In the genomic region with DNA sequence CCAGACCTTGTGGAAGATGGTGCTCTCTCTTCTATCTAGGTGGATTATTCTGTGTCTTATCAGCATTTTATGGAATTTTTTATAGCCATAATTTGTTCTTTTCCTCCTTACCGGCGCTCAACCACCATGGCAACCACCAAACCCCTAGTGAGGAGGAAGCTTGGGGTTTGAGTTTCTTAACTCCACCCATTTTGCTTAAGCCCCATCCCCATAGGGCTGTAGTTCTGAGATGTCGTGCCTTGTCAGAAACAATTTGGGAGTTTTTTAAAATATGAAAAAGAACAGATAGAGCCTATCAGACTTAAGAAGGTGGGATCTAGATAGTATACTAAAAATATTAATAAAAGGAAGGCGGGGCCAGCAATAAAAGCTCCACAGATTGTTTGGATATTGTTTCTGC, we compare ENCODE assay signal across 6 cellular contexts. TPM values are rescaled to one million over a fixed set of nuclear protein-coding genes. Genes with fewer than 3 reads are reported as not detected.
DNase-seq lines count a peak whose midpoint lies in the region; TF ChIP-seq lines count a peak whose summit lies in the region.

No MANE protein-coding gene starts in this region.

- TF ChIP-seq CTCF in DOHH2 (IDR thresholded peaks at IDR 0.05; ENCODE audit: low read depth, low read length, poor library complexity, severe bottlenecking) (no peak), GM10266 (IDR thresholded peaks at IDR 0.05; ENCODE audit: control insufficient read depth, insufficient read depth, low read depth, missing control alignments) (no peak)

- H3K27me3 ChIP-seq in DOHH2 (ENCODE audit: control insufficient read depth, low read length) (no peaks in the 10 kb centered on the region), endocrine pancreas (ENCODE audit: control insufficient read depth, insufficient read depth, low read length) (no peaks in the 10 kb centered on the region), skeletal muscle satellite cell (ENCODE audit: control insufficient read depth, insufficient read depth, low read length) (no peaks in the 10 kb centered on the region)

- H3F3A ChIP-seq in DOHH2 (ENCODE audit: control insufficient read depth, insufficient read depth) = peaks cover 66% of the 10 kb centered on the region

- peak overlapping the region; percentile 93 for H3K9ac ChIP-seq in endocrine pancreas (ENCODE audit: control insufficient read depth, insufficient read depth, low read length)
- peak overlapping the region; percentile 90 for H3K9ac ChIP-seq in skeletal muscle satellite cell (ENCODE audit: low read depth, low read length)

- peak overlapping the region; percentile 96 for H3K27ac ChIP-seq in DOHH2 (ENCODE audit: low read depth, low read length)

- peak overlapping the region; percentile 90 for H3K4me3 ChIP-seq in DOHH2 (ENCODE audit: low read length)
- H3K4me3 ChIP-seq in endocrine pancreas (ENCODE audit: control insufficient read depth, insufficient read depth, low read length) = peak overlapping the region; percentile 93
- peak overlapping the region; percentile 89 for H3K4me3 ChIP-seq in skeletal muscle satellite cell (ENCODE audit: low read length)

- peaks cover 95% of the 10 kb centered on the region for H3K36me3 ChIP-seq in DOHH2 (ENCODE audit: control insufficient read depth, low read length)
- H3K36me3 ChIP-seq in endocrine pancreas (ENCODE audit: control insufficient read depth, insufficient read depth, low read length) = peaks cover 38% of the 10 kb centered on the region
- peaks cover 73% of the 10 kb centered on the region for H3K36me3 ChIP-seq in skeletal muscle satellite cell (ENCODE audit: insufficient read depth, low read length)

- peak; percentile 49 for DNase-seq in NOMO-1 treated with DMSO at 0.1 percent for 48 hours (lab: John Stamatoyannopoulos, UW; ENCODE audit: unreplicated experiment)
- no peak for DNase-seq in NCI-H510A (lab: John Stamatoyannopoulos, UW)
- no peak for DNase-seq in GM10266 (ENCODE audit: extremely low spot score)

- H3K4me2 ChIP-seq in DOHH2 (ENCODE audit: low read length) (peak overlapping the region; percentile 88), skeletal muscle satellite cell (ENCODE audit: low read length) (peak overlapping the region; percentile 90)

- peaks cover 95% of the 10 kb centered on the region for H3K79me2 ChIP-seq in DOHH2 (ENCODE audit: control insufficient read depth, low read length)

- peaks cover 58% of the 10 kb centered on the region for H4K20me1 ChIP-seq in DOHH2 (ENCODE audit: control insufficient read depth, insufficient read depth, low read depth, low read length)

- H3K9me3 ChIP-seq in DOHH2 (ENCODE audit: control insufficient read depth, insufficient read depth, low read length) (no peaks in the 10 kb centered on the region), endocrine pancreas (ENCODE audit: control insufficient read depth, low read length) (no peaks in the 10 kb centered on the region), skeletal muscle satellite cell (replicated peaks; ENCODE audit: low read length) (no peaks in the 10 kb centered on the region)

- no peaks in the 10 kb centered on the region for H3K9me2 ChIP-seq in DOHH2 (replicated peaks; ENCODE audit: control insufficient read depth, low read length)

- H3K4me1 ChIP-seq in DOHH2 (ENCODE audit: control insufficient read depth, low read length) (peaks cover 44% of the 10 kb centered on the region), endocrine pancreas (ENCODE audit: control insufficient read depth, insufficient read depth, low read length) (peaks cover 8% of the 10 kb centered on the region), skeletal muscle satellite cell (ENCODE audit: control insufficient read depth, insufficient read depth, low read length) (peaks cover 25% of the 10 kb centered on the region)

RNA-seq across cellular contexts. Expression of gene BRD2, which starts 5.5 kb away (rescaled TPM):
- total RNA-seq in skeletal muscle satellite cell (2012; rRNA removed) = 95.3 and 95.7 TPM in 2 replicates

RNA-seq across cellular contexts. Expression of gene HLA-DMA, which starts 21.0 kb away (rescaled TPM):
- 0.66 and 1.0 TPM in 2 replicates for total RNA-seq in skeletal muscle satellite cell (2012; rRNA removed)

RNA-seq across cellular contexts. Expression of gene HLA-DMB, which starts 33.1 kb away (rescaled TPM):
- total RNA-seq in skeletal muscle satellite cell (2012; rRNA removed) = not detected in 2 replicates

RNA-seq across cellular contexts. Expression of gene HLA-DOA, which starts 35.5 kb away (rescaled TPM):
- total RNA-seq in skeletal muscle satellite cell (2012; rRNA removed) = not detected in 2 replicates
